ENCODE assay signal across 15 cellular contexts in the genomic region with DNA sequence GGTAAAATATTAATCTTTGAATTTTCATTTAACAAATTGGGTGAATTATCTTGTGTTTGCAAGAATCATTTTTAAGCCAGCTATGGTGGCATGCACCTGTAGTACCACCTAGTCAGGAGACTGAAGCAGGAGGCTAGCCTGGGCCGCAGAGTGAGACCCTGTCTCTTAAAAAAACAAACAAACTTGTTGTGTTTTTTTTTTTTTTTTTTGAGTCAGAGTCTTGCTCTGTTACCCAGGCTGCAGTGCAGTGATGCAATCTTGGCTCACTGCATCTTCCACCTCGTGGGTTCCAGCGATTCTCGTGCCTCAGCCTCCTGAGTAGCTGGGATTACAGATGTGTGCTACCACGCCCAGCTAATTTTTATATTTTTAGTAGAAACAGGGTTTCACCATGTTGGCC. TPM values are rescaled to one million over a fixed set of nuclear protein-coding genes. Genes with fewer than 3 reads are reported as not detected.
DNase-seq lines count a peak whose midpoint lies in the region; ATAC-seq and TF ChIP-seq lines count a peak whose summit lies in the region.
"Had no signal": no experiment of that assay in that cellular context is flagged by ENCODE, and none has a peak within 500 bp of the region (broad histone marks: within the 10 kb centered on the region; RNA-seq: fewer than 3 reads in every experiment).

No MANE protein-coding gene starts in this region.

- H3K4me1 Mint-ChIP-seq in activated naive CD8-positive, alpha-beta T cell treated with anti-CD3 and anti-CD28 coated beads for 36 hours, result peaks cover 10% of the 10 kb centered on the region
- peaks cover 6 to 26% (median 14%) of the 10 kb centered on the region in 4 donors for H3K4me1 Mint-ChIP-seq in naive thymus-derived CD8-positive, alpha-beta T cell

- peak overlapping the region; percentile 79 for H3K4me3 Mint-ChIP-seq in activated naive CD8-positive, alpha-beta T cell treated with anti-CD3 and anti-CD28 coated beads for 36 hours
- H3K4me3 Mint-ChIP-seq in naive thymus-derived CD8-positive, alpha-beta T cell, result peak overlapping the region in 7 of 10 donors; percentile 28 to 87 (median 76)

- ATAC-seq in naive thymus-derived CD8-positive, alpha-beta T cell, result no peak
- ATAC-seq in GM18873 (IDR thresholded peaks at IDR 0.05; ENCODE audit: low FRiP score, unreplicated experiment), result no peak
- ATAC-seq: left lung, upper lobe of right lung had no signal

- POLR2A ChIA-PET in HEK293T (lab: Yijun Ruan, JAX), result interaction anchor here (1.2 to 1.9 kb wide), 3 partner anchors 17 to 69 kb away, joined by 5 to 7 read pairs (median 5); a partner anchor contains a TSS
- POLR2A ChIA-PET in naive thymus-derived CD8-positive, alpha-beta T cell (lab: Charles Lee), result no interaction called here

- H3K27me3 Mint-ChIP-seq in activated naive CD8-positive, alpha-beta T cell treated with anti-CD3 and anti-CD28 coated beads for 36 hours, result no peaks in the 10 kb centered on the region
- no peaks in the 10 kb centered on the region for H3K27me3 Mint-ChIP-seq in naive thymus-derived CD8-positive, alpha-beta T cell

- peak; percentile 15 for DNase-seq in activated CD4-positive, alpha-beta T cell treated with anti-CD3 and anti-CD28 coated beads for 48 hours
- no peak for DNase-seq in activated CD4-positive, alpha-beta T cell treated with anti-CD3 and anti-CD28 coated beads for 1 hour
- DNase-seq in HEK293T (ENCODE audit: extremely low spot score) (no peak), GM03348 (ENCODE audit: low spot score) (no peak), cerebellum (ENCODE audit: low spot score) (no peak)
- no peak for DNase-seq in activated naive CD8-positive, alpha-beta T cell treated with anti-CD3 and anti-CD28 coated beads for 36 hours
- no peak for DNase-seq in naive thymus-derived CD8-positive, alpha-beta T cell
- DNase-seq: activated CD8-positive, alpha-beta memory T cell treated with anti-CD3 and anti-CD28 coated beads, Interleukin-2, amount 50 U/mL, for 48 hours; head of caudate nucleus; left lung; NCI-H1105; NCI-H510A; SHP77; upper lobe of right lung had no signal

- peak overlapping the region; percentile 60 for H3K27ac Mint-ChIP-seq in activated naive CD8-positive, alpha-beta T cell treated with anti-CD3 and anti-CD28 coated beads for 36 hours
- peak overlapping the region in 3 of 10 donors; percentile 51 to 63 (median 57) for H3K27ac Mint-ChIP-seq in naive thymus-derived CD8-positive, alpha-beta T cell

- H3K36me3 Mint-ChIP-seq in activated naive CD8-positive, alpha-beta T cell treated with anti-CD3 and anti-CD28 coated beads for 36 hours, result peaks cover 6% of the 10 kb centered on the region
- H3K36me3 Mint-ChIP-seq in naive thymus-derived CD8-positive, alpha-beta T cell, result peaks cover 0 to 16% (median 0%) of the 10 kb centered on the region in 3 donors

- no peaks in the 10 kb centered on the region for H3K9me3 Mint-ChIP-seq in activated naive CD8-positive, alpha-beta T cell treated with anti-CD3 and anti-CD28 coated beads for 36 hours
- H3K9me3 Mint-ChIP-seq in naive thymus-derived CD8-positive, alpha-beta T cell, result no peaks in the 10 kb centered on the region

- CTCF ChIA-PET in HEK293T (lab: Yijun Ruan, JAX), result no interaction called here

TF ChIP-seq in HEK293T, 16 proteins besides CTCF, POLR2A, EP300 and RAD21:
- no peak for TF ChIP-seq FOXK2 (IDR thresholded peaks at IDR 0.05)
- TF ChIP-seq ZNF384 (IDR thresholded peaks at IDR 0.05), result peak; percentile 69
TF ChIP-seq in HEK293T: peak in this region for 1.

RNA-seq across cellular contexts. Expression of a gene that starts 2.2 kb away (rescaled TPM):
- 10 to 100 TPM; 27.5 to 28.1 TPM for total RNA-seq in activated naive CD8-positive, alpha-beta T cell treated with anti-CD3 and anti-CD28 coated beads for 36 hours
- total RNA-seq in naive thymus-derived CD8-positive, alpha-beta T cell, result 10 to 100 TPM; 26.0 to 26.5 TPM
- 10 to 100 TPM; 15.7 to 28.4 (median 18.4) TPM for polyA plus RNA-seq in naive thymus-derived CD8-positive, alpha-beta T cell
- total RNA-seq in cerebellum, result 10.3 TPM
